ENCODE assay signal across 1 cellular context in genomic region chr7:1807821-1808600, GRCh38.
TF ChIP-seq lines count a peak whose summit lies in the region.

No MANE protein-coding gene starts in this region.

TF ChIP-seq in K562, 482 proteins besides CTCF, POLR2A, EP300 and RAD21:
- TF ChIP-seq BHLHE40 (IDR thresholded peaks at IDR 0.05; ENCODE audit: low read length) (peak; percentile 30; the same call in 1 of the 2 replicates), DDX20 (tag; IDR thresholded peaks at IDR 0.05; ENCODE audit: low read depth) (no peak), IFI16 (CRISPR knock-in tag; IDR thresholded peaks at IDR 0.05) (no peak), CREB1 (IDR thresholded peaks at IDR 0.05) (no peak), CREB1 (CRISPR knock-in tag; IDR thresholded peaks at IDR 0.05) (0 out of 2 replicates have a peak, but pooled peaks have one; percentile 40), RAD51 (IDR thresholded peaks at IDR 0.05; ENCODE audit: borderline replicate concordance, low read depth) (peak; percentile 61; the same call in 1 of the 2 replicates), POLR2B (IDR thresholded peaks at IDR 0.05; ENCODE audit: low read depth, partially characterized antibody) (no peak), EWSR1 (IDR thresholded peaks at IDR 0.05; ENCODE audit: borderline replicate concordance, low read depth, partially characterized antibody) (no peak), ELK1 (CRISPR knock-in tag; IDR thresholded peaks at IDR 0.05) (no peak), ZC3H11A (IDR thresholded peaks at IDR 0.05; ENCODE audit: low read depth, low read length) (no peak), GMEB1 (CRISPR knock-in tag; IDR thresholded peaks at IDR 0.05) (no peak), USF1 (CRISPR knock-in tag; IDR thresholded peaks at IDR 0.05) (peak; percentile 78), CREB3L1 (IDR thresholded peaks at IDR 0.05; ENCODE audit: borderline replicate concordance, low read depth) (no peak), USF2 (CRISPR knock-in tag; IDR thresholded peaks at IDR 0.05) (peak; percentile 45; the same call in 1 of the 2 replicates), ZNF584 (CRISPR knock-in tag; IDR thresholded peaks at IDR 0.05; ENCODE audit: low read depth) (no peak), CREM (IDR thresholded peaks at IDR 0.05; ENCODE audit: low read depth) (0 out of 2 replicates have a peak, but pooled peaks have one; percentile 19), ZNF197 (CRISPR knock-in tag; IDR thresholded peaks at IDR 0.05; ENCODE audit: low read depth) (no peak), POU5F1 (IDR thresholded peaks at IDR 0.05; ENCODE audit: borderline replicate concordance, low read depth, low read length, partially characterized antibody) (no peak)
TF ChIP-seq in K562: peak in this region for 6.
